15 cellular contexts compared by ENCODE assay signal in genomic region chr7:64300641-64301405, GRCh38. TPM values are rescaled to one million over a fixed set of nuclear protein-coding genes. Genes with fewer than 3 reads are reported as not detected.
"Had no signal": no experiment of that assay in that cellular context is flagged by ENCODE, and none has a peak within 500 bp of the region (broad histone marks: within the 10 kb centered on the region; RNA-seq: fewer than 3 reads in every experiment).

No MANE protein-coding gene starts in this region.

- H3K4me3 ChIP-seq: adrenal gland, cardiac muscle cell, dorsolateral prefrontal cortex, prostate gland, stomach, testis had no signal

- H3K9me3 Mint-ChIP-seq: activated naive CD4-positive, alpha-beta T cell treated with anti-CD3 and anti-CD28 coated beads, Interleukin-2, amount 50 U/mL, for 24 hours had no signal

- H3K9me3 ChIP-seq: adrenal gland, prostate gland, stomach, testis had no signal

- H3K27ac Mint-ChIP-seq: activated naive CD4-positive, alpha-beta T cell treated with anti-CD3 and anti-CD28 coated beads, Interleukin-2, amount 50 U/mL, for 24 hours; mesothelial cell of epicardium had no signal

- H3K4me1 Mint-ChIP-seq: mesothelial cell of epicardium had no signal

- DNase-seq: activated CD4-positive, CD25-positive, alpha-beta regulatory T cell; activated CD8-positive, alpha-beta memory T cell treated with anti-CD3 and anti-CD28 coated beads, Interleukin-2, amount 50 U/mL, for 4 hours; activated effector memory CD4-positive, alpha-beta T cell treated with anti-CD3 and anti-CD28 coated beads, Interleukin-2, amount 50 U/mL, for 16 hours; activated T-cell treated with anti-CD3 and anti-CD28 coated beads, Interleukin-2, amount 50 U/mL, for 48 hours; dorsolateral prefrontal cortex; foreskin fibroblast; left ventricle myocardium superior; stomach; testis had no signal

- H3K27me3 Mint-ChIP-seq: activated naive CD4-positive, alpha-beta T cell treated with anti-CD3 and anti-CD28 coated beads, Interleukin-2, amount 50 U/mL, for 24 hours had no signal

- H3K27ac ChIP-seq: adrenal gland, cardiac muscle cell, dorsolateral prefrontal cortex, prostate gland, stomach, testis had no signal

- H3K4me3 Mint-ChIP-seq: activated naive CD4-positive, alpha-beta T cell treated with anti-CD3 and anti-CD28 coated beads, Interleukin-2, amount 50 U/mL, for 24 hours; mesothelial cell of epicardium had no signal

- H3K4me1 ChIP-seq: adrenal gland, prostate gland, stomach, testis had no signal

- ATAC-seq: left ventricle myocardium superior, sciatic nerve had no signal

- H3K27me3 ChIP-seq: adrenal gland, cardiac muscle cell, dorsolateral prefrontal cortex, stomach, testis had no signal

- H3K36me3 ChIP-seq: adrenal gland, cardiac muscle cell, prostate gland, stomach had no signal

RNA-seq across cellular contexts. Expression of gene ZNF736, which starts 12.9 kb away (rescaled TPM):
- total RNA-seq: mesothelial cell of epicardium had no signal
